In the genomic region with DNA sequence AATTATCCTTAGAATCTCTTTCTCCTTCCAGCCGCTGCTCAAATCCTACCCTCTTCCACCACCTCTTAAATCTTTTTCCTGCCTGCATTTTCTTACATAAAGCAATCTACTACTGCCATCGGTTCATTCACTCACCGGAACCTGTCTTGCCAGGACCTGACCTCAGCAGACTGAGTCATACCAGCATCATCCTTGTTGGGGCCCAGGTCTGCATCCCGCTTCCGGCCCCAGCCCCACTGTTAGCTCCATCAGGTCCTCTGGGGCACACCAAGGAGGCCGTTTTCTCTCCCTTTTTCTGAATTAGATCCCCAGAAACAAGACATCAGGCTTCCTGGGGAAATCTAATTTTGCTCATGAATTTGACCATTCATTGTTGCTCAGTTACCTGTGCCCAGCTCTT, we compare ENCODE assay signal across 17 cellular contexts. TPM values are rescaled to one million over a fixed set of nuclear protein-coding genes. Genes with fewer than 3 reads are reported as not detected.
A peak's percentile ranks its signal among the peaks of the same experiment; 100 is the strongest.
DNase-seq lines count a peak whose midpoint lies in the region; ATAC-seq and TF ChIP-seq lines count a peak whose summit lies in the region.
"Had no signal": no experiment of that assay in that cellular context is flagged by ENCODE, and none has a peak within 500 bp of the region (broad histone marks: within the 10 kb centered on the region; RNA-seq: fewer than 3 reads in every experiment).

No MANE protein-coding gene starts in this region.

- no peak overlapping the region; the same call in 1 of the 2 replicates for H3K4me2 ChIP-seq in IMR-90 (ENCODE audit: low read depth, low read length)
- no peak overlapping the region for H3K4me2 ChIP-seq in mesendoderm (ENCODE audit: low read length)
- H3K4me2 ChIP-seq in Karpas-422 (ENCODE audit: low read depth, low read length, poor library complexity, severe bottlenecking), result no peak overlapping the region

- no peaks in the 10 kb centered on the region for H4K20me1 ChIP-seq in IMR-90 (ENCODE audit: insufficient read depth, low read length)
- H4K20me1 ChIP-seq in Karpas-422 (ENCODE audit: insufficient read depth, low read depth, low read length), result no peaks in the 10 kb centered on the region

- H3K27ac ChIP-seq in IMR-90 (ENCODE audit: insufficient read depth, low read length) (no peak overlapping the region), mesendoderm (ENCODE audit: low read depth, low read length) (no peak overlapping the region), Karpas-422 (ENCODE audit: low read length) (no peak overlapping the region)
- H3K27ac ChIP-seq: colonic mucosa, neutrophil had no signal

- 66 to 100% methylated on average over 1 to 6 of the region's 6 CpGs for WGBS in IMR-90 (ENCODE audit: extremely low coverage in 2 of 2, insufficient read length in 1 of 2), 2 experiments
- no CpG with 5 or more reads among the region's 6 CpGs for WGBS in mesendoderm (ENCODE audit: extremely low coverage, insufficient coverage, low lambda C conversion rate)

- no peak for TF ChIP-seq RAD21 in IMR-90 (IDR thresholded peaks at IDR 0.05; ENCODE audit: low read length)

- H2BK20ac ChIP-seq in IMR-90 (ENCODE audit: low read depth, low read length), result no peak overlapping the region

- H3K36me3 ChIP-seq in IMR-90 (ENCODE audit: control insufficient read depth, insufficient read depth, low read length) (no peaks in the 10 kb centered on the region), mesendoderm (ENCODE audit: control insufficient read depth, insufficient read depth, low read length) (no peaks in the 10 kb centered on the region), Karpas-422 (ENCODE audit: insufficient read depth, low read length) (no peaks in the 10 kb centered on the region)
- H3K36me3 ChIP-seq: colonic mucosa, HAP-1, neutrophil had no signal

- H3K56ac ChIP-seq in IMR-90 (ENCODE audit: extremely low read depth, insufficient read depth, low read length) (no peak overlapping the region), mesendoderm (ENCODE audit: low read length) (no peak overlapping the region)

- POLR2A ChIA-PET in IMR-90 (lab: Charles Lee; ENCODE audit: unreplicated experiment), result no interaction called here

- H2BK15ac ChIP-seq in IMR-90 (ENCODE audit: low read depth, low read length), result no peak overlapping the region
- no peak overlapping the region for H2BK15ac ChIP-seq in mesendoderm (replicated peaks; ENCODE audit: low read depth)

- H3K79me1 ChIP-seq in IMR-90 (ENCODE audit: low read depth in 1 of 2, low read length in 2 of 2) (no peaks in the 10 kb centered on the region), mesendoderm (ENCODE audit: low read length) (no peaks in the 10 kb centered on the region)

- H3K79me2 ChIP-seq in mesendoderm (ENCODE audit: control insufficient read depth, insufficient read depth, low read length) (no peaks in the 10 kb centered on the region), Karpas-422 (ENCODE audit: low read length) (no peaks in the 10 kb centered on the region)

- no peak overlapping the region for H3K4me3 Mint-ChIP-seq in activated T-helper 1 cell treated with anti-CD3 and anti-CD28 coated beads, Interleukin-12 subunit alpha, Interleukin-12 subunit beta, Interleukin-2, Interleukin-4 antibody, amounts not matched to agents 30 ng/mL and 10 ng/mL and 1 ng/mL, durations not matched to agents 14 hours and 24 hours and 36 hours
- H3K4me3 Mint-ChIP-seq: activated CD4-positive, alpha-beta T cell treated with anti-CD3 and anti-CD28 coated beads, Interleukin-2, amount 10 ng/mL, durations not matched to agents 7 days and 5 days; activated naive CD4-positive, alpha-beta T cell treated with anti-CD3 and anti-CD28 coated beads, Interleukin-2, amount 10 ng/mL, durations not matched to agents 7 days and 5 days; CD8-positive, alpha-beta T cell had no signal

- H2AK5ac ChIP-seq in IMR-90 (ENCODE audit: low read depth, low read length), result no peak overlapping the region
- H2AK5ac ChIP-seq in mesendoderm (ENCODE audit: low read length), result no peak overlapping the region

- in situ Hi-C loops in IMR-90 (cut with MboI; ENCODE audit: low sequenced_read_pairs), result no loop called here

- H3K4ac ChIP-seq in IMR-90 (ENCODE audit: low read depth, low read length) (0 out of 2 replicates have a peak overlapping the region, but pooled peaks have one; percentile 20), mesendoderm (ENCODE audit: low read depth, low read length) (no peak overlapping the region)

- H3K4me1 ChIP-seq in IMR-90 (ENCODE audit: control insufficient read depth, insufficient read depth, low read length) (peaks cover 6% of the 10 kb centered on the region), mesendoderm (ENCODE audit: control insufficient read depth, low read depth, low read length) (no peaks in the 10 kb centered on the region), Karpas-422 (ENCODE audit: low read length) (no peaks in the 10 kb centered on the region)
- H3K4me1 ChIP-seq: colonic mucosa, HAP-1 had no signal

- TF ChIP-seq CTCF in IMR-90 (conservative IDR thresholded peaks at IDR 0.05; ENCODE audit: low read depth, low read length), result no peak

- DNase-seq in DMS53 (lab: John Stamatoyannopoulos, UW) (peak; percentile 71), IMR-90 (no peak), mesendoderm (peak; percentile 16), Karpas-422 (no peak), NCI-H345 treated with DMSO at 0.1 percent for 48 hours (lab: John Stamatoyannopoulos, UW; ENCODE audit: unreplicated experiment) (no peak), cerebellum (ENCODE audit: low spot score) (no peak), AML-193 (lab: John Stamatoyannopoulos, UW) (no peak)
- no peak for DNase-seq in activated T-helper 1 cell treated with anti-CD3 and anti-CD28 coated beads, Interleukin-12 subunit alpha, Interleukin-12 subunit beta, Interleukin-2, Interleukin-4 antibody, amounts not matched to agents 30 ng/mL and 10 ng/mL and 1 ng/mL, durations not matched to agents 14 hours and 24 hours and 36 hours (ENCODE audit: low spot score)
- DNase-seq: activated CD4-positive, alpha-beta T cell treated with anti-CD3 and anti-CD28 coated beads, Interleukin-2, amount 10 ng/mL, durations not matched to agents 7 days and 5 days; activated naive CD4-positive, alpha-beta T cell treated with anti-CD3 and anti-CD28 coated beads, Interleukin-2, amount 10 ng/mL, durations not matched to agents 7 days and 5 days; CD8-positive, alpha-beta T cell; colonic mucosa; foreskin melanocyte; stimulated activated CD4-positive, alpha-beta T cell treated with anti-CD3 and anti-CD28 coated beads, Interleukin-1b, Interleukin-23, amount 100 ng/mL, for 48 hours; stimulated activated naive CD8-positive, alpha-beta T cell treated with anti-CD3 and anti-CD28 coated beads, Interleukin-15, Interleukin-2, amounts not matched to agents 100 U/mL and 50 U/mL, for 24 hours had no signal

- dilution Hi-C loops in IMR-90 (cut with HindIII; ENCODE audit: low sequenced_read_pairs, unreplicated experiment), result no loop called here

- CTCF ChIA-PET in IMR-90 (lab: Yijun Ruan, JAX), result no interaction called here

- no peak for TF ChIP-seq POLR2A in IMR-90 (IDR thresholded peaks at IDR 0.05; ENCODE audit: low read depth, low read length)

- H3K4me3 ChIP-seq in IMR-90 (ENCODE audit: insufficient read depth, low read depth, low read length) (no peak overlapping the region), mesendoderm (ENCODE audit: low read length) (no peak overlapping the region), Karpas-422 (ENCODE audit: low read length) (no peak overlapping the region)
- H3K4me3 ChIP-seq: colonic mucosa, HAP-1 had no signal

- H3K18ac ChIP-seq in IMR-90 (ENCODE audit: low read depth, low read length) (peak overlapping the region; percentile 94; the same call in 1 of the 2 replicates), mesendoderm (ENCODE audit: low read length) (no peak overlapping the region)

- H3K27me3 ChIP-seq in IMR-90 (ENCODE audit: control insufficient read depth, insufficient read depth, low read length), result no peaks in the 10 kb centered on the region
- no peaks in the 10 kb centered on the region for H3K27me3 ChIP-seq in mesendoderm (ENCODE audit: insufficient read depth, low read length, poor library complexity)
- no peaks in the 10 kb centered on the region; the same call in 1 of the 2 replicates for H3K27me3 ChIP-seq in Karpas-422 (ENCODE audit: low read length)
- H3K27me3 ChIP-seq: colonic mucosa, neutrophil had no signal

- no peaks in the 10 kb centered on the region for H3K9me3 ChIP-seq in IMR-90 (ENCODE audit: control insufficient read depth, insufficient read depth, low read length)
- H3K9me3 ChIP-seq in Karpas-422 (ENCODE audit: low read length), result peaks cover 4% of the 10 kb centered on the region; the same call in 1 of the 2 replicates
- H3K9me3 ChIP-seq: colonic mucosa, HAP-1, neutrophil had no signal

- H3K9me1 ChIP-seq in IMR-90 (ENCODE audit: insufficient read depth, low read length), result no peaks in the 10 kb centered on the region

- no TSS peak for BruUV-seq in IMR-90 (replicated peaks; lab: Mats Ljungman, UMichigan)

- intact Hi-C loops in IMR-90 (cut with micrococcal nuclease), result no loop called here
- intact Hi-C loops in activated T-helper 1 cell treated with anti-CD3 and anti-CD28 coated beads, Interleukin-12 subunit alpha, Interleukin-12 subunit beta, Interleukin-2, Interleukin-4 antibody, amounts not matched to agents 30 ng/mL and 10 ng/mL and 1 ng/mL, durations not matched to agents 14 hours and 24 hours and 36 hours (cut with micrococcal nuclease), result no loop called here

- no peak overlapping the region for H3K14ac ChIP-seq in IMR-90 (replicated peaks; ENCODE audit: low read depth, low read length)

- H4K91ac ChIP-seq in IMR-90 (ENCODE audit: insufficient read depth, low read depth, low read length), result no peak overlapping the region

- H4K8ac ChIP-seq in IMR-90 (ENCODE audit: low read depth in 2 of 2, low read length in 2 of 2) (0 out of 4 replicates have a peak overlapping the region, but pooled peaks of 1 of the 2 experiments have one; percentile 20), mesendoderm (ENCODE audit: low read depth, low read length) (no peak overlapping the region)

- no peak overlapping the region for H3K9ac ChIP-seq in IMR-90 (ENCODE audit: low read depth, low read length)
- no peak overlapping the region for H3K9ac ChIP-seq in mesendoderm (ENCODE audit: low read length)
- H3K9ac ChIP-seq in Karpas-422 (ENCODE audit: low read length), result no peak overlapping the region

- H3K36me3 Mint-ChIP-seq in activated T-helper 1 cell treated with anti-CD3 and anti-CD28 coated beads, Interleukin-12 subunit alpha, Interleukin-12 subunit beta, Interleukin-2, Interleukin-4 antibody, amounts not matched to agents 30 ng/mL and 10 ng/mL and 1 ng/mL, durations not matched to agents 14 hours and 24 hours and 36 hours (ENCODE audit: low read depth), result no peaks in the 10 kb centered on the region
- H3K36me3 Mint-ChIP-seq: activated naive CD4-positive, alpha-beta T cell treated with anti-CD3 and anti-CD28 coated beads, Interleukin-2, amount 10 ng/mL, durations not matched to agents 7 days and 5 days; CD8-positive, alpha-beta T cell had no signal

- H2AFZ ChIP-seq in IMR-90 (replicated peaks; ENCODE audit: low read length, poor library complexity) (peak overlapping the region; percentile 58), Karpas-422 (ENCODE audit: low read length) (no peak overlapping the region)

- H3K27me3 Mint-ChIP-seq in activated T-helper 1 cell treated with anti-CD3 and anti-CD28 coated beads, Interleukin-12 subunit alpha, Interleukin-12 subunit beta, Interleukin-2, Interleukin-4 antibody, amounts not matched to agents 30 ng/mL and 10 ng/mL and 1 ng/mL, durations not matched to agents 14 hours and 24 hours and 36 hours (ENCODE audit: insufficient read depth), result peaks cover 5% of the 10 kb centered on the region

- no peak overlapping the region for H2AK9ac ChIP-seq in IMR-90 (replicated peaks; ENCODE audit: low read depth, low read length, poor library complexity)

- H3K27ac Mint-ChIP-seq in activated T-helper 1 cell treated with anti-CD3 and anti-CD28 coated beads, Interleukin-12 subunit alpha, Interleukin-12 subunit beta, Interleukin-2, Interleukin-4 antibody, amounts not matched to agents 30 ng/mL and 10 ng/mL and 1 ng/mL, durations not matched to agents 14 hours and 24 hours and 36 hours, result peak overlapping the region; percentile 3
- H3K27ac Mint-ChIP-seq: activated naive CD4-positive, alpha-beta T cell treated with anti-CD3 and anti-CD28 coated beads, Interleukin-2, amount 10 ng/mL, durations not matched to agents 7 days and 5 days; CD8-positive, alpha-beta T cell had no signal

- no peak for ATAC-seq in IMR-90 (ENCODE audit: low read depth)
- ATAC-seq: CD8-positive, alpha-beta T cell; stimulated activated naive CD8-positive, alpha-beta T cell treated with anti-CD3 and anti-CD28 coated beads, Interleukin-15, Interleukin-2, amounts not matched to agents 100 U/mL and 50 U/mL, for 24 hours had no signal

- no peaks in the 10 kb centered on the region for H3K4me1 Mint-ChIP-seq in activated T-helper 1 cell treated with anti-CD3 and anti-CD28 coated beads, Interleukin-12 subunit alpha, Interleukin-12 subunit beta, Interleukin-2, Interleukin-4 antibody, amounts not matched to agents 30 ng/mL and 10 ng/mL and 1 ng/mL, durations not matched to agents 14 hours and 24 hours and 36 hours (ENCODE audit: low read depth)
- H3K4me1 Mint-ChIP-seq: activated CD4-positive, alpha-beta T cell treated with anti-CD3 and anti-CD28 coated beads, Interleukin-2, amount 10 ng/mL, durations not matched to agents 7 days and 5 days; activated naive CD4-positive, alpha-beta T cell treated with anti-CD3 and anti-CD28 coated beads, Interleukin-2, amount 10 ng/mL, durations not matched to agents 7 days and 5 days had no signal

- peak overlapping the region; percentile 4; the same call in 1 of the 2 replicates for H2BK120ac ChIP-seq in IMR-90 (ENCODE audit: low read depth, low read length)
- H2BK120ac ChIP-seq in mesendoderm (ENCODE audit: low read depth, low read length), result no peak overlapping the region

- no peaks in the 10 kb centered on the region for H3K9me2 ChIP-seq in Karpas-422 (replicated peaks; ENCODE audit: insufficient read depth, low read length)

- no peak overlapping the region for H3K23ac ChIP-seq in IMR-90 (ENCODE audit: low read depth, low read length)
- H3K23ac ChIP-seq in mesendoderm (ENCODE audit: low read length), result no peak overlapping the region

- H2BK5ac ChIP-seq in IMR-90 (ENCODE audit: low read depth, low read length, poor library complexity, severe bottlenecking) (peak overlapping the region; percentile 49), mesendoderm (ENCODE audit: low read length) (no peak overlapping the region)

- H4K5ac ChIP-seq in IMR-90 (ENCODE audit: low read depth, low read length) (peak overlapping the region; percentile 98; the same call in 1 of the 2 replicates), mesendoderm (ENCODE audit: low read length) (no peak overlapping the region)

- H3K9me3 Mint-ChIP-seq in activated T-helper 1 cell treated with anti-CD3 and anti-CD28 coated beads, Interleukin-12 subunit alpha, Interleukin-12 subunit beta, Interleukin-2, Interleukin-4 antibody, amounts not matched to agents 30 ng/mL and 10 ng/mL and 1 ng/mL, durations not matched to agents 14 hours and 24 hours and 36 hours, result peaks cover 3% of the 10 kb centered on the region
- H3K9me3 Mint-ChIP-seq: activated CD4-positive, alpha-beta T cell treated with anti-CD3 and anti-CD28 coated beads, Interleukin-2, amount 10 ng/mL, durations not matched to agents 7 days and 5 days; activated naive CD4-positive, alpha-beta T cell treated with anti-CD3 and anti-CD28 coated beads, Interleukin-2, amount 10 ng/mL, durations not matched to agents 7 days and 5 days had no signal

RNA-seq across cellular contexts. Expression of gene TGFA, which starts 42.7 kb away (rescaled TPM):
- total RNA-seq in IMR-90 (2012; rRNA removed) (not detected in 2 replicates), cerebellum (11.2 TPM)
- polyA plus RNA-seq in IMR-90 (2012; rRNA removed), result not detected in 2 replicates
- polyA plus RNA-seq in IMR-90 (2012; cell fraction: cytosol; rRNA removed), result 0.05 TPM in 1 of 2 replicates, not detected in the other
- polyA plus RNA-seq in IMR-90 (2012; cell fraction: nucleus; rRNA removed; ENCODE audit: low replicate concordance), result not detected in 2 replicates
- not detected in 2 replicates for total RNA-seq in activated T-helper 1 cell treated with anti-CD3 and anti-CD28 coated beads, Interleukin-12 subunit alpha, Interleukin-12 subunit beta, Interleukin-2, Interleukin-4 antibody, amounts not matched to agents 30 ng/mL and 10 ng/mL and 1 ng/mL, durations not matched to agents 14 hours and 24 hours and 36 hours
- 3.0 TPM for polyA plus RNA-seq in mesendoderm (2013, experiment 1 of 2)
- 2.8 TPM for polyA plus RNA-seq in mesendoderm (2013, experiment 2 of 2)
- total RNA-seq in Karpas-422 (2014; rRNA removed; shearing (Covaris generic); ENCODE audit: low replicate concordance), result not detected in 2 replicates

Comparison
In these comparisons a context has a peak if more than half of its experiments do, and no peak if none do; other contexts are left out.
1. DNase-seq: peak in DMS53 (single experiment) and mesendoderm (single experiment); none in IMR-90 (single experiment), activated T-helper 1 cell treated with anti-CD3 and anti-CD28 coated beads, Interleukin-12 subunit alpha, Interleukin-12 subunit beta, Interleukin-2, Interleukin-4 antibody, amounts not matched to agents 30 ng/mL and 10 ng/mL and 1 ng/mL, durations not matched to agents 14 hours and 24 hours and 36 hours (single experiment), Karpas-422 (single experiment), NCI-H345 treated with DMSO at 0.1 percent for 48 hours (single experiment), cerebellum (single experiment) and AML-193 (0 of 2).
2. RNA of gene TGFA, which starts 42.7 kb away (total RNA-seq): 11.2 TPM in cerebellum (single experiment); not detected in activated T-helper 1 cell treated with anti-CD3 and anti-CD28 coated beads, Interleukin-12 subunit alpha, Interleukin-12 subunit beta, Interleukin-2, Interleukin-4 antibody, amounts not matched to agents 30 ng/mL and 10 ng/mL and 1 ng/mL, durations not matched to agents 14 hours and 24 hours and 36 hours, not detected in IMR-90 and not detected in Karpas-422; every median in the first group is over 10 times any median in the second.